14 cellular contexts compared by ENCODE assay signal in genomic region chr2:96501471-96501874, GRCh38. TPM values are rescaled to one million over a fixed set of nuclear protein-coding genes. Genes with fewer than 3 reads are reported as not detected.
DNase-seq lines count a peak whose midpoint lies in the region; ATAC-seq, FAIRE-seq and TF ChIP-seq lines count a peak whose summit lies in the region.
"Had no signal": no experiment of that assay in that cellular context is flagged by ENCODE, and none has a peak within 500 bp of the region (broad histone marks: within the 10 kb centered on the region; RNA-seq: fewer than 3 reads in every experiment).

No MANE protein-coding gene starts in this region.

- H3K9me3 ChIP-seq in BLaER1 treated with 17β-estradiol and CSF1 and Interleukin-3, amounts not matched to agents 10 nM and 100 nM (replicated peaks in 1 of 11) = no peaks in the 10 kb centered on the region
- H3K9me3 ChIP-seq in H1 (ENCODE audit: insufficient read depth in 2 of 2, low read depth in 1 of 2, low read length in 1 of 2) (no peaks in the 10 kb centered on the region), mucosa of descending colon (no peaks in the 10 kb centered on the region)
- H3K9me3 ChIP-seq: prostate gland had no signal

- no peaks in the 10 kb centered on the region for H3K79me2 ChIP-seq in H1 (ENCODE audit: control insufficient read depth in 1 of 2, insufficient read depth in 2 of 2, low read length in 2 of 2)

- H4K20me1 ChIP-seq in BLaER1 treated with 17β-estradiol and CSF1 and Interleukin-3, amounts not matched to agents 10 nM and 100 nM = no peaks in the 10 kb centered on the region
- H4K20me1 ChIP-seq in H1 (replicated peaks in 1 of 2; ENCODE audit: control insufficient read depth in 1 of 2, insufficient read depth in 2 of 2, low read length in 2 of 2) = no peaks in the 10 kb centered on the region

- peak overlapping the region; percentile 40 for H4K8ac ChIP-seq in H1 (ENCODE audit: extremely low read depth, insufficient read depth, low read length)

- TF ChIP-seq RAD21 in H1 (IDR thresholded peaks at IDR 0.05 in 1 of 2, conservative IDR thresholded peaks at IDR 0.05 in 1 of 2; ENCODE audit: low read depth in 2 of 2, low read length in 2 of 2) = no peak

- CTCF ChIA-PET in H1 (lab: Charles Lee; ENCODE audit: partially characterized antibody) (interaction anchor here (1.7 kb wide), 1 partner anchor 94 kb away, joined by 5 read pairs; no protein-coding TSS in a partner anchor), HEK293T (lab: Yijun Ruan, JAX) (no interaction called here)

- H2AFZ ChIP-seq in H1 (ENCODE audit: low read length) = peak overlapping the region; percentile 91; the same call in 1 of the 2 replicates

- TF ChIP-seq POLR2A in H1 (IDR thresholded peaks at IDR 0.05; ENCODE audit: control extremely low read depth in 1 of 2, low read depth in 2 of 2, low read length in 2 of 2) = no peak

- H2BK12ac ChIP-seq in H1 (ENCODE audit: low read depth, low read length) = no peak overlapping the region

- no peaks in the 10 kb centered on the region for H3K36me3 ChIP-seq in BLaER1 treated with 17β-estradiol and CSF1 and Interleukin-3, amounts not matched to agents 10 nM and 100 nM
- H3K36me3 ChIP-seq in H1 (ENCODE audit: control insufficient read depth in 2 of 4, insufficient read depth in 4 of 4, low read length in 3 of 4) (no peaks in the 10 kb centered on the region), mucosa of descending colon (ENCODE audit: low read depth) (no peaks in the 10 kb centered on the region)
- H3K36me3 ChIP-seq: prostate gland had no signal

- H3K27me3 ChIP-seq in BLaER1 treated with 17β-estradiol and CSF1 and Interleukin-3, amounts not matched to agents 10 nM and 100 nM = no peaks in the 10 kb centered on the region
- H3K27me3 ChIP-seq in H1 (replicated peaks in 1 of 4; ENCODE audit: control insufficient read depth in 3 of 4, extremely low read depth in 1 of 4, insufficient read depth in 3 of 4, low read length in 3 of 4) = no peaks in the 10 kb centered on the region

- H3K27ac ChIP-seq in BLaER1 treated with 17β-estradiol and CSF1 and Interleukin-3, amounts not matched to agents 10 nM and 100 nM = peak overlapping the region in 6 of 11 experiments; percentile 10 to 64 (median 36); a peak in 7 of 22 replicates
- no peak overlapping the region for H3K27ac ChIP-seq in H1 (ENCODE audit: low read depth, low read length)
- H3K27ac ChIP-seq: prostate gland had no signal

- H3K79me1 ChIP-seq in H1 (ENCODE audit: low read depth, low read length) = no peaks in the 10 kb centered on the region

- no peak overlapping the region for H4K5ac ChIP-seq in H1 (ENCODE audit: insufficient read length, low read depth, low read length)

- peaks cover 29 to 53% (median 36%) of the 10 kb centered on the region in 10 experiments for H3K4me1 ChIP-seq in BLaER1 treated with 17β-estradiol and CSF1 and Interleukin-3, amounts not matched to agents 10 nM and 100 nM
- H3K4me1 ChIP-seq in H1 (replicated peaks in 1 of 4; ENCODE audit: control insufficient read depth in 3 of 4, insufficient read depth in 4 of 4, low read length in 3 of 4) = peaks cover 0 to 3% (median 0%) of the 10 kb centered on the region in 4 experiments; a peak in 1 of 7 replicates
- peaks cover 23% of the 10 kb centered on the region for H3K4me1 ChIP-seq in mucosa of descending colon (ENCODE audit: low read depth)
- H3K4me1 ChIP-seq: prostate gland had no signal

- intact Hi-C loops in mucosa of descending colon (cut with DNase I, micrococcal nuclease) = no loop called here

- no peak overlapping the region for H4K91ac ChIP-seq in H1 (replicated peaks; ENCODE audit: insufficient read length, low read length)

- H3K14ac ChIP-seq in H1 (ENCODE audit: insufficient read length) = no peak overlapping the region

- no peak overlapping the region for H2BK15ac ChIP-seq in H1 (ENCODE audit: low read length)

- TF ChIP-seq CTCF in H1 (IDR thresholded peaks at IDR 0.05; ENCODE audit: control extremely low read depth in 1 of 3, insufficient read depth in 1 of 3, low read depth in 1 of 3, low read length in 3 of 3) (no peak), mucosa of descending colon (IDR thresholded peaks at IDR 0.05) (no peak)

- peak; percentile 56 for ATAC-seq in GM18861 (IDR thresholded peaks at IDR 0.05; ENCODE audit: unreplicated experiment)
- ATAC-seq in HG03432 (IDR thresholded peaks at IDR 0.05; ENCODE audit: unreplicated experiment) = peak; percentile 62
- no peak for ATAC-seq in mucosa of descending colon
- ATAC-seq: K562 had no signal

- H3K4ac ChIP-seq in H1 (replicated peaks; ENCODE audit: insufficient read length, low read depth, low read length) = no peak overlapping the region

- no peak overlapping the region for H2AK5ac ChIP-seq in H1 (ENCODE audit: low read depth, low read length)

- no peak for TF ChIP-seq EP300 in H1 (IDR thresholded peaks at IDR 0.05; ENCODE audit: borderline replicate concordance in 1 of 2, low read depth in 2 of 2, low read length in 2 of 2)

- WGBS in H1 (ENCODE audit: extremely low coverage in 1 of 2, insufficient coverage in 1 of 2, insufficient read length in 1 of 2, insufficient replicate concordance in 2 of 2, low coverage in 1 of 2, low lambda C conversion rate in 2 of 2, missing lambda C conversion rate in 1 of 2), 2 experiments = 78% methylated on average over 1 of the region's 2 CpGs; no CpG with 5 or more reads in 1 of the 2 experiments

- FAIRE-seq in H1 (lab: Jason Lieb, UNC) = no peak
- FAIRE-seq: islet of Langerhans, K562 had no signal

- H3K4me2 ChIP-seq in BLaER1 treated with 17β-estradiol and CSF1 and Interleukin-3, amounts not matched to agents 10 nM and 100 nM = peak overlapping the region; percentile 49 to 88 (median 64)
- no peak overlapping the region for H3K4me2 ChIP-seq in H1 (ENCODE audit: insufficient read depth in 1 of 2, low read depth in 2 of 2, low read length in 2 of 2)

- H3K4me3 ChIP-seq in BLaER1 treated with 17β-estradiol and CSF1 and Interleukin-3, amounts not matched to agents 10 nM and 100 nM = no peak overlapping the region
- H3K4me3 ChIP-seq in H1 (ENCODE audit: extremely low read depth in 1 of 4, insufficient read depth in 2 of 4, low read depth in 3 of 4, low read length in 4 of 4) (no peak overlapping the region), mucosa of descending colon (no peak overlapping the region)
- H3K4me3 ChIP-seq: K562, prostate gland had no signal

- H2BK5ac ChIP-seq in H1 (ENCODE audit: low read depth, low read length) = no peak overlapping the region

- H2BK120ac ChIP-seq in H1 (replicated peaks; ENCODE audit: low read depth, low read length) = no peak overlapping the region

- H3K23me2 ChIP-seq in H1 (ENCODE audit: low read depth, low read length) = no peaks in the 10 kb centered on the region

- H3K9ac ChIP-seq in BLaER1 treated with 17β-estradiol and CSF1 and Interleukin-3, amounts not matched to agents 10 nM and 100 nM = peak overlapping the region in 8 of 11 experiments; percentile 2 to 67 (median 26); a peak in 6 of 22 replicates
- H3K9ac ChIP-seq in H1 (replicated peaks in 1 of 4; ENCODE audit: extremely low read depth in 1 of 4, low read depth in 3 of 4, low read length in 3 of 4) = no peak overlapping the region

- DNase-seq in H1 (ENCODE audit: low read depth in 1 of 2, low spot score in 2 of 2) (no peak), ecto neural progenitor cell (ENCODE audit: low spot score) (no peak), HEK293T (ENCODE audit: extremely low spot score) (no peak), mucosa of descending colon (no peak), GM19240 (ENCODE audit: insufficient read length, low spot score) (no peak)
- DNase-seq: NCI-H69, trophoblast cell had no signal

- H3K23ac ChIP-seq in H1 (ENCODE audit: insufficient read length) = no peak overlapping the region

- POLR2A ChIA-PET in H1 (lab: Charles Lee; ENCODE audit: partially characterized antibody) = no interaction called here
- POLR2A ChIA-PET in HEK293T (lab: Yijun Ruan, JAX) = no interaction called here

- H3K18ac ChIP-seq in H1 (ENCODE audit: extremely low read depth, low read length) = no peak overlapping the region

- no peak overlapping the region for H3K56ac ChIP-seq in H1 (replicated peaks; ENCODE audit: insufficient read length, low read depth, low read length)

- H2BK20ac ChIP-seq in H1 (ENCODE audit: low read length) = no peak overlapping the region

TF ChIP-seq in H1, 55 proteins besides CTCF, POLR2A, EP300 and RAD21 (continues in another document):
- no peak for TF ChIP-seq SIN3A (conservative IDR thresholded peaks at IDR 0.05 in 1 of 2, IDR thresholded peaks at IDR 0.05 in 1 of 2; ENCODE audit: low read depth in 1 of 2, low read length in 2 of 2)
- no peak for TF ChIP-seq CBX5 (IDR thresholded peaks at IDR 0.05; ENCODE audit: low read depth, low read length)
- TF ChIP-seq JUND (IDR thresholded peaks at IDR 0.05; ENCODE audit: low read length) = no peak

TF ChIP-seq in HEK293T, 16 proteins besides CTCF, POLR2A, EP300 and RAD21 (continues in another document):
- TF ChIP-seq LEF1 (IDR thresholded peaks at IDR 0.05; ENCODE audit: borderline replicate concordance) (no peak), L3MBTL2 (conservative IDR thresholded peaks at IDR 0.05) (no peak), FOXA1 (IDR thresholded peaks at IDR 0.05) (no peak), SP1 (IDR thresholded peaks at IDR 0.05) (no peak), BHLHE40 (IDR thresholded peaks at IDR 0.05; ENCODE audit: borderline replicate concordance) (no peak), CTBP1 (IDR thresholded peaks at IDR 0.05; ENCODE audit: borderline replicate concordance) (no peak), NFRKB (IDR thresholded peaks at IDR 0.05) (no peak)

RNA-seq across cellular contexts. Expression of gene NEURL3, which starts 3.7 kb away (rescaled TPM):
- not detected in 2 replicates for total RNA-seq in H1 (2021; fragmentation: NEBNext Ultra II Directional; extraction: Animal tissue kit (Norgen Biotek cat#: 25700))
- 0.03 TPM in 1 of 2 replicates, not detected in the other for polyA plus RNA-seq in H1 (2011; rRNA removed)
- polyA plus RNA-seq in H1 (2011; cell fraction: cytosol; rRNA removed) = not detected
- polyA plus RNA-seq in H1 (2011; cell fraction: nucleus; rRNA removed) = not detected
- not detected in 4 replicates for polyA plus RNA-seq in H1 (2012, experiment 1 of 2)
- not detected for polyA plus RNA-seq in H1 (2012, experiment 2 of 2)
- polyA plus RNA-seq in H1 (2013, experiment 1 of 2) = not detected
- not detected for polyA plus RNA-seq in H1 (2013, experiment 2 of 2)
- polyA minus RNA-seq in H1 (2011; rRNA and poly(A)+ RNA removed) = not detected in 2 replicates
- not detected for polyA minus RNA-seq in H1 (2011; cell fraction: cytosol; rRNA and poly(A)+ RNA removed)
- not detected for polyA minus RNA-seq in H1 (2011; cell fraction: nucleus; rRNA and poly(A)+ RNA removed)
- 1 to 10 TPM; 2.1 to 5.2 (median 2.3) TPM for total RNA-seq in mucosa of descending colon
- total RNA-seq: K562 had no signal
- polyA plus RNA-seq: CD14-positive monocyte, K562 had no signal

RNA-seq across cellular contexts. Expression of gene ARID5A, which starts 35.1 kb away (rescaled TPM):
- 4.4 and 5.3 TPM in 2 replicates for total RNA-seq in H1 (2021; fragmentation: NEBNext Ultra II Directional; extraction: Animal tissue kit (Norgen Biotek cat#: 25700))
- 3.3 and 3.8 TPM in 2 replicates for polyA plus RNA-seq in H1 (2011; rRNA removed)
- polyA plus RNA-seq in H1 (2011; cell fraction: cytosol; rRNA removed) = 2.8 TPM
- polyA plus RNA-seq in H1 (2011; cell fraction: nucleus; rRNA removed) = 5.1 TPM
- polyA plus RNA-seq in H1 (2012, experiment 1 of 2) = 1.8 to 4.2 TPM (median 3.5 TPM) in 4 replicates
- 3.3 TPM for polyA plus RNA-seq in H1 (2012, experiment 2 of 2)
- 4.2 TPM for polyA plus RNA-seq in H1 (2013, experiment 1 of 2)
- polyA plus RNA-seq in H1 (2013, experiment 2 of 2) = 4.2 TPM
- 0.76 and 1.4 TPM in 2 replicates for polyA minus RNA-seq in H1 (2011; rRNA and poly(A)+ RNA removed)
- 4.3 TPM for polyA minus RNA-seq in H1 (2011; cell fraction: cytosol; rRNA and poly(A)+ RNA removed)
- 3.3 TPM for polyA minus RNA-seq in H1 (2011; cell fraction: nucleus; rRNA and poly(A)+ RNA removed)
- 10 to 100 TPM in 2 of 3 donors, 1 to 10 TPM in 1; 4.8 to 17.6 (median 10.3) TPM for total RNA-seq in mucosa of descending colon

Comparison
In these comparisons a context has a peak if more than half of its experiments do, and no peak if none do; other contexts are left out.
1. H3K4me2 ChIP-seq: peak in BLaER1 treated with 17β-estradiol and CSF1 and Interleukin-3, amounts not matched to agents 10 nM and 100 nM (11 of 11); none in H1 (0 of 2).
2. H3K9ac ChIP-seq: peak in BLaER1 treated with 17β-estradiol and CSF1 and Interleukin-3, amounts not matched to agents 10 nM and 100 nM (8 of 11); none in H1 (0 of 4).